1 cellular context compared by ENCODE assay signal in genomic region chr7:124354206-124354605, GRCh38.
TF ChIP-seq lines count a peak whose summit lies in the region.

No MANE protein-coding gene starts in this region.

TF ChIP-seq in HepG2, 621 proteins besides CTCF, POLR2A, EP300 and RAD21 (continued from another document):
- TF ChIP-seq ZBTB44 (CRISPR knock-in tag; IDR thresholded peaks at IDR 0.05) (no peak), ZBTB46 (CRISPR knock-in tag; IDR thresholded peaks at IDR 0.05; ENCODE audit: borderline replicate concordance) (no peak)
TF ChIP-seq in HepG2: peak in this region for 0.
